ENCODE assay signal across 23 cellular contexts in genomic region chrX:79721234-79721633, GRCh38.
DNase-seq lines count a peak whose midpoint lies in the region; ATAC-seq, FAIRE-seq and TF ChIP-seq lines count a peak whose summit lies in the region.
"Had no signal": no experiment of that assay in that cellular context is flagged by ENCODE, and none has a peak within 500 bp of the region (broad histone marks: within the 10 kb centered on the region; RNA-seq: fewer than 3 reads in every experiment).

No MANE protein-coding gene starts in this region.

- BruUV-seq in MCF 10A (replicated peaks; lab: Mats Ljungman, UMichigan), result no TSS peak

- TF ChIP-seq CTCF in lower lobe of right lung (IDR thresholded peaks at IDR 0.05) (no peak), upper lobe of right lung (IDR thresholded peaks at IDR 0.05) (no peak), MCF 10A (IDR thresholded peaks at IDR 0.05; ENCODE audit: unreplicated experiment) (no peak)

- POLR2A ChIA-PET in MCF 10A (lab: Yijun Ruan, JAX), result no interaction called here

- peak; percentile 53 for FAIRE-seq in GM19239 (lab: Jason Lieb, UNC)
- FAIRE-seq: A204.1, D721Med, G401.6, GM12891 had no signal

- H3K27me3 ChIP-seq in lower lobe of right lung (ENCODE audit: low read depth) (no peaks in the 10 kb centered on the region), upper lobe of right lung (no peaks in the 10 kb centered on the region)

- no peak for DNase-seq in GM19239 (ENCODE audit: insufficient read length, low spot score)
- no peak for DNase-seq in left lobe of liver (ENCODE audit: low spot score)
- peak; percentile 37 for DNase-seq in lower lobe of right lung
- no peak for DNase-seq in upper lobe of right lung
- no peak for DNase-seq in MCF 10A (ENCODE audit: unreplicated experiment)
- no peak for DNase-seq in NCI-H146 treated with DMSO at 0.1 percent for 48 hours (lab: John Stamatoyannopoulos, UW; ENCODE audit: unreplicated experiment)
- no peak for DNase-seq in activated CD4-positive, CD25-positive, alpha-beta regulatory T cell (lab: John Stamatoyannopoulos, UW)
- DNase-seq: 8988T; ACHN; AML-193; Caco-2; Calu3; CD4-positive, alpha-beta T cell; CD8-positive, alpha-beta T cell; DMS79 treated with DMSO at 0.1 percent for 48 hours; GF-D8 had no signal

- H3K36me3 Mint-ChIP-seq in MCF 10A (ENCODE audit: insufficient read depth, unreplicated experiment), result no peaks in the 10 kb centered on the region
- H3K36me3 Mint-ChIP-seq: CD8-positive, alpha-beta T cell had no signal

- no peaks in the 10 kb centered on the region for H3K27me3 Mint-ChIP-seq in MCF 10A (ENCODE audit: insufficient read depth, unreplicated experiment)
- H3K27me3 Mint-ChIP-seq: B cell; CD4-positive, alpha-beta T cell had no signal

- H3K36me3 ChIP-seq in lower lobe of right lung (no peaks in the 10 kb centered on the region), upper lobe of right lung (no peaks in the 10 kb centered on the region)
- H3K36me3 ChIP-seq: BLaER1 treated with 17β-estradiol and CSF1 and Interleukin-3, amounts not matched to agents 10 nM and 100 nM had no signal

- no peaks in the 10 kb centered on the region for H3K4me1 Mint-ChIP-seq in MCF 10A (ENCODE audit: insufficient read depth, unreplicated experiment)
- H3K4me1 Mint-ChIP-seq: B cell had no signal

- no peak overlapping the region for H3K4me3 ChIP-seq in lower lobe of right lung
- H3K4me3 ChIP-seq in upper lobe of right lung, result no peak overlapping the region
- H3K4me3 ChIP-seq: BLaER1 treated with 17β-estradiol and CSF1 and Interleukin-3, amounts not matched to agents 10 nM and 100 nM had no signal

- peak; percentile 25 for ATAC-seq in left lobe of liver
- ATAC-seq in lower lobe of right lung, result peak; percentile 45 to 62
- peak; percentile 47 for ATAC-seq in upper lobe of right lung
- ATAC-seq: CD8-positive, alpha-beta T cell had no signal

- H3K9me3 Mint-ChIP-seq in MCF 10A (ENCODE audit: unreplicated experiment), result peaks cover 8% of the 10 kb centered on the region
- H3K9me3 Mint-ChIP-seq: CD4-positive, alpha-beta T cell; CD8-positive, alpha-beta T cell had no signal

- H3K27ac Mint-ChIP-seq in MCF 10A (ENCODE audit: low read depth, unreplicated experiment), result no peak overlapping the region
- H3K27ac Mint-ChIP-seq: B cell; CD4-positive, alpha-beta T cell; CD8-positive, alpha-beta T cell had no signal

- H3K4me1 ChIP-seq in lower lobe of right lung (no peaks in the 10 kb centered on the region), upper lobe of right lung (no peaks in the 10 kb centered on the region)
- H3K4me1 ChIP-seq: BLaER1 treated with 17β-estradiol and CSF1 and Interleukin-3, amounts not matched to agents 10 nM and 100 nM; Caco-2 had no signal

- CTCF ChIA-PET in MCF 10A (lab: Yijun Ruan, JAX), result no interaction called here

- intact Hi-C loops in lower lobe of right lung (cut with DNase I) (no loop called here), upper lobe of right lung (cut with DNase I) (no loop called here), MCF 10A (cut with micrococcal nuclease) (no loop called here)

- H3K27ac ChIP-seq in lower lobe of right lung (no peak overlapping the region), upper lobe of right lung (no peak overlapping the region)
- H3K27ac ChIP-seq: BLaER1 treated with 17β-estradiol and CSF1 and Interleukin-3, amounts not matched to agents 10 nM and 100 nM; C4-2B had no signal

- H3K4me3 Mint-ChIP-seq in MCF 10A (ENCODE audit: unreplicated experiment), result no peak overlapping the region
- H3K4me3 Mint-ChIP-seq: B cell; CD4-positive, alpha-beta T cell; CD8-positive, alpha-beta T cell had no signal

- H3K9me3 ChIP-seq in lower lobe of right lung, result no peaks in the 10 kb centered on the region
- H3K9me3 ChIP-seq in upper lobe of right lung, result no peaks in the 10 kb centered on the region
- H3K9me3 ChIP-seq: BLaER1 treated with 17β-estradiol and CSF1 and Interleukin-3, amounts not matched to agents 10 nM and 100 nM; Caco-2 had no signal
